Comparison of ENCODE assay signal across 1 cellular context in genomic region chr3:195162033-195162669, GRCh38.
A peak's percentile ranks its signal among the peaks of the same experiment; 100 is the strongest.
TF ChIP-seq lines count a peak whose summit lies in the region.

No MANE protein-coding gene starts in this region.

TF ChIP-seq in HepG2, 621 proteins besides CTCF, POLR2A, EP300 and RAD21 (continued from another document and continues in another):
- TF ChIP-seq SNAPC4 (CRISPR knock-in tag; IDR thresholded peaks at IDR 0.05) (0 out of 2 replicates have a peak, but pooled peaks have one; percentile 21), RERE (CRISPR knock-in tag; IDR thresholded peaks at IDR 0.05; ENCODE audit: low read depth) (peak; percentile 69; the same call in 1 of the 2 replicates), SNAPC5 (CRISPR knock-in tag; IDR thresholded peaks at IDR 0.05; ENCODE audit: borderline replicate concordance) (no peak), PAXIP1 (CRISPR knock-in tag; conservative IDR thresholded peaks at IDR 0.05) (peak; percentile 94), SOX5 (CRISPR knock-in tag; IDR thresholded peaks at IDR 0.05; ENCODE audit: borderline replicate concordance) (peak; percentile 90), MIER2 (CRISPR knock-in tag; IDR thresholded peaks at IDR 0.05) (peak; percentile 65), MTA1 (CRISPR knock-in tag; IDR thresholded peaks at IDR 0.05; ENCODE audit: borderline replicate concordance) (peak; percentile 88; the same call in 1 of the 2 replicates), ZNF503 (CRISPR knock-in tag; IDR thresholded peaks at IDR 0.05) (peak; percentile 83; the same call in 1 of the 2 replicates), ZNF780A (CRISPR knock-in tag; IDR thresholded peaks at IDR 0.05) (no peak), JUNB (CRISPR knock-in tag; IDR thresholded peaks at IDR 0.05; ENCODE audit: borderline replicate concordance) (no peak; the same call in 1 of the 2 replicates), IKZF5 (CRISPR knock-in tag; IDR thresholded peaks at IDR 0.05) (peak; percentile 69; the same call in 1 of the 2 replicates), TSC22D2 (CRISPR knock-in tag; IDR thresholded peaks at IDR 0.05; ENCODE audit: borderline replicate concordance) (peak; percentile 74; the same call in 1 of the 2 replicates), ZNF567 (CRISPR knock-in tag; IDR thresholded peaks at IDR 0.05; ENCODE audit: borderline replicate concordance) (0 out of 2 replicates have a peak, but pooled peaks have one; percentile 33), TERF1 (CRISPR knock-in tag; IDR thresholded peaks at IDR 0.05) (no peak), LCORL (IDR thresholded peaks at IDR 0.05) (peak; percentile 14; the same call in 1 of the 2 replicates), LCORL (CRISPR knock-in tag; IDR thresholded peaks at IDR 0.05) (peak; percentile 88; the same call in 1 of the 2 replicates), MIER3 (CRISPR knock-in tag; IDR thresholded peaks at IDR 0.05; ENCODE audit: borderline replicate concordance) (peak; percentile 86; the same call in 1 of the 2 replicates), REST (IDR thresholded peaks at IDR 0.05; ENCODE audit: borderline replicate concordance in 1 of 2, low read depth in 1 of 2, low read length in 2 of 2) (peak in 1 of 2 experiments; percentile 40; a peak in 1 of 4 replicates), NFIC (IDR thresholded peaks at IDR 0.05; ENCODE audit: low read length) (peak; percentile 41; the same call in 1 of the 2 replicates), ZNF839 (CRISPR knock-in tag; IDR thresholded peaks at IDR 0.05; ENCODE audit: borderline replicate concordance) (0 out of 2 replicates have a peak, but pooled peaks have one; percentile 41), CBX5 (CRISPR knock-in tag; IDR thresholded peaks at IDR 0.05; ENCODE audit: borderline replicate concordance) (peak; percentile 82; the same call in 1 of the 2 replicates), GATAD1 (CRISPR knock-in tag; IDR thresholded peaks at IDR 0.05) (peak; percentile 62; the same call in 1 of the 2 replicates), HHEX (CRISPR knock-in tag; IDR thresholded peaks at IDR 0.05) (0 out of 2 replicates have a peak, but pooled peaks have one; percentile 26), GATAD2A (CRISPR knock-in tag; IDR thresholded peaks at IDR 0.05) (peak; percentile 99)
